15 cellular contexts compared by ENCODE assay signal in the genomic region with DNA sequence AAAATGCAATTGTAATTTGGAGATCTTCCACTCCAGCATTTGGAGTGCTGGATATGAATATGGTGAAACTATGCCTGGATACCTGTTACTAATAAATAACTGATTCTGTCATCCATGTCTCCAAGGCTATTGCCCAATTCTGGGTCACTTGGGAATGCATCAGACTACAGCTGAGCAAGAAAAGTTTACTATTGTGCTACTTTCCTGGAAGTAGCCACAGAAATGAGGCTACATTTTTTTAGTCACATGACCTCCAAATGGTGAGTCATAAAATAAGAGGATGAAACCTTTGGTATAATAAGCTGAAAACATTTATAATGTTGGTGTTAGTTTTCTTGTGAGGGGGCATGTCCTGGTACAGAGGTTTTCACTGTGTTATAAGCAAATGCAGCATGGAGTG. TPM values are rescaled to one million over a fixed set of nuclear protein-coding genes. Genes with fewer than 3 reads are reported as not detected.
A peak's percentile ranks its signal among the peaks of the same experiment; 100 is the strongest.
DNase-seq lines count a peak whose midpoint lies in the region; ATAC-seq and TF ChIP-seq lines count a peak whose summit lies in the region.
"Had no signal": no experiment of that assay in that cellular context is flagged by ENCODE, and none has a peak within 500 bp of the region (broad histone marks: within the 10 kb centered on the region; RNA-seq: fewer than 3 reads in every experiment).

No MANE protein-coding gene starts in this region.

- H3K4me3 ChIP-seq in fibroblast of lung (replicated peaks in 1 of 4; ENCODE audit: control extremely low read depth in 1 of 4, insufficient read depth in 1 of 4, low read depth in 3 of 4, low read length in 4 of 4) (no peak overlapping the region), gastrocnemius medialis (no peak overlapping the region), esophagus muscularis mucosa (no peak overlapping the region)
- H3K4me3 ChIP-seq: Peyer's patch had no signal

- TF ChIP-seq CTCF in RWPE1 (conservative IDR thresholded peaks at IDR 0.05; ENCODE audit: low read depth): no peak
- no peak for TF ChIP-seq CTCF in fibroblast of lung (conservative IDR thresholded peaks at IDR 0.05 in 1 of 2, IDR thresholded peaks at IDR 0.05 in 1 of 2; ENCODE audit: low read depth in 1 of 2, low read length in 2 of 2)
- no peak for TF ChIP-seq CTCF in gastrocnemius medialis (IDR thresholded peaks at IDR 0.05 in 4 of 5, conservative IDR thresholded peaks at IDR 0.05 in 1 of 5)
- no peak for TF ChIP-seq CTCF in esophagus muscularis mucosa (IDR thresholded peaks at IDR 0.05)
- TF ChIP-seq CTCF in GM10248 (IDR thresholded peaks at IDR 0.05; ENCODE audit: control extremely low read depth, extremely low read depth, low read depth, missing control alignments): no peak

- intact Hi-C loops in gastrocnemius medialis (cut with DNase I; ENCODE audit: low total_unique reads) (no loop called here), esophagus muscularis mucosa (cut with DNase I) (no loop called here)

- no peak for TF ChIP-seq POLR2A in gastrocnemius medialis (IDR thresholded peaks at IDR 0.05)
- TF ChIP-seq POLR2A in esophagus muscularis mucosa (IDR thresholded peaks at IDR 0.05; ENCODE audit: low read depth): no peak

- no peaks in the 10 kb centered on the region for H3K27me3 Mint-ChIP-seq in activated T-cell treated with anti-CD3 and anti-CD28 coated beads, Interleukin-2, amount 50 U/mL, for 72 hours (ENCODE audit: low read depth)
- H3K27me3 Mint-ChIP-seq in activated T-cell treated with anti-CD3 and anti-CD28 coated beads, Interleukin-2, amount 50 U/mL, for 4 hours (ENCODE audit: low read depth): no peaks in the 10 kb centered on the region
- H3K27me3 Mint-ChIP-seq: activated naive CD8-positive, alpha-beta T cell treated with anti-CD3 and anti-CD28 coated beads, Interleukin-2, amount 10 ng/mL, durations not matched to agents 7 days and 5 days had no signal

- H3K4me3 Mint-ChIP-seq in activated T-cell treated with anti-CD3 and anti-CD28 coated beads, Interleukin-2, amount 50 U/mL, for 72 hours: peak overlapping the region in 1 of 2 donors; percentile 30
- H3K4me3 Mint-ChIP-seq in activated T-cell treated with anti-CD3 and anti-CD28 coated beads, Interleukin-2, amount 50 U/mL, for 4 hours: no peak overlapping the region
- H3K4me3 Mint-ChIP-seq: activated naive CD8-positive, alpha-beta T cell treated with anti-CD3 and anti-CD28 coated beads, Interleukin-2, amount 10 ng/mL, durations not matched to agents 7 days and 5 days had no signal

- no peaks in the 10 kb centered on the region for H3K36me3 ChIP-seq in fibroblast of lung (ENCODE audit: control insufficient read depth, insufficient read depth, low read length)
- no peaks in the 10 kb centered on the region for H3K36me3 ChIP-seq in gastrocnemius medialis
- no peaks in the 10 kb centered on the region for H3K36me3 ChIP-seq in esophagus muscularis mucosa
- H3K36me3 ChIP-seq: Peyer's patch had no signal

- H3K4me1 ChIP-seq in fibroblast of lung (ENCODE audit: control insufficient read depth, extremely low read depth, insufficient read depth, low read length) (no peaks in the 10 kb centered on the region), gastrocnemius medialis (no peaks in the 10 kb centered on the region), esophagus muscularis mucosa (no peaks in the 10 kb centered on the region)
- H3K4me1 ChIP-seq: Peyer's patch had no signal

- H3K9me3 Mint-ChIP-seq in activated T-cell treated with anti-CD3 and anti-CD28 coated beads, Interleukin-2, amount 50 U/mL, for 72 hours: peaks cover 0 to 2% of the 10 kb centered on the region in 2 donors
- H3K9me3 Mint-ChIP-seq in activated T-cell treated with anti-CD3 and anti-CD28 coated beads, Interleukin-2, amount 50 U/mL, for 4 hours: no peaks in the 10 kb centered on the region

- DNase-seq in activated T-cell treated with anti-CD3 and anti-CD28 coated beads, Interleukin-2, amount 50 U/mL, for 72 hours: no peak
- DNase-seq in activated T-cell treated with anti-CD3 and anti-CD28 coated beads, Interleukin-2, amount 50 U/mL, for 4 hours: no peak
- peak; percentile 30 for DNase-seq in RWPE1 (ENCODE audit: low spot score)
- peak; percentile 71 to 78 for DNase-seq in fibroblast of lung (ENCODE audit: low read depth in 2 of 2)
- DNase-seq in gastrocnemius medialis: peak; percentile 6 to 32
- DNase-seq in esophagus muscularis mucosa (ENCODE audit: extremely low spot score): no peak
- DNase-seq in RPMI8226: no peak
- no peak for DNase-seq in GM10248 (ENCODE audit: extremely low spot score)
- DNase-seq: 8988T; activated CD8-positive, alpha-beta memory T cell treated with anti-CD3 and anti-CD28 coated beads, Interleukin-2, amount 10 ng/mL, durations not matched to agents 7 days and 5 days; activated naive CD8-positive, alpha-beta T cell treated with anti-CD3 and anti-CD28 coated beads, Interleukin-2, amount 10 ng/mL, durations not matched to agents 7 days and 5 days; DND-41; effector CD8-positive, alpha-beta T cell; NCI-H2171; Peyer's patch had no signal

- ATAC-seq in activated T-cell treated with anti-CD3 and anti-CD28 coated beads, Interleukin-2, amount 50 U/mL, for 72 hours (replicated peaks in 1 of 2): no peak
- no peak for ATAC-seq in activated T-cell treated with anti-CD3 and anti-CD28 coated beads, Interleukin-2, amount 50 U/mL, for 4 hours
- peak; percentile 56 to 72 for ATAC-seq in gastrocnemius medialis
- ATAC-seq: activated CD8-positive, alpha-beta memory T cell treated with anti-CD3 and anti-CD28 coated beads, Interleukin-2, amount 10 ng/mL, durations not matched to agents 7 days and 5 days had no signal

- H3K27me3 ChIP-seq in fibroblast of lung (ENCODE audit: control insufficient read depth, insufficient read depth, low read length): no peaks in the 10 kb centered on the region
- H3K27me3 ChIP-seq in gastrocnemius medialis: no peaks in the 10 kb centered on the region
- no peaks in the 10 kb centered on the region for H3K27me3 ChIP-seq in esophagus muscularis mucosa
- H3K27me3 ChIP-seq: Peyer's patch had no signal

- H4K20me1 ChIP-seq in fibroblast of lung (ENCODE audit: control insufficient read depth, extremely low read depth, insufficient read depth, low read length): no peaks in the 10 kb centered on the region

- POLR2A ChIA-PET in RWPE1 (lab: Yijun Ruan, JAX; ENCODE audit: low non-redundant PET): no interaction called here
- POLR2A ChIA-PET in GM10248 (lab: Yijun Ruan, JAX): no interaction called here

- no peak overlapping the region for H2AFZ ChIP-seq in fibroblast of lung (ENCODE audit: low read length)

- no peak for TF ChIP-seq EP300 in esophagus muscularis mucosa (IDR thresholded peaks at IDR 0.05)

- H3K9me3 ChIP-seq in fibroblast of lung (ENCODE audit: control insufficient read depth, insufficient read depth, low read depth, low read length) (no peaks in the 10 kb centered on the region), gastrocnemius medialis (no peaks in the 10 kb centered on the region), esophagus muscularis mucosa (no peaks in the 10 kb centered on the region)
- H3K9me3 ChIP-seq: Peyer's patch had no signal

- CTCF ChIA-PET in RWPE1 (lab: Yijun Ruan, JAX): interaction anchor here (0.6 kb wide), 1 partner anchor 743 kb away, joined by 3 read pairs; no protein-coding TSS in a partner anchor
- CTCF ChIA-PET in GM10248 (lab: Yijun Ruan, JAX): no interaction called here

- no peaks in the 10 kb centered on the region for H3K79me2 ChIP-seq in fibroblast of lung (ENCODE audit: control insufficient read depth, insufficient read depth, low read length)

- peak overlapping the region; percentile 81 for H3K27ac Mint-ChIP-seq in activated T-cell treated with anti-CD3 and anti-CD28 coated beads, Interleukin-2, amount 50 U/mL, for 72 hours
- H3K27ac Mint-ChIP-seq: activated naive CD8-positive, alpha-beta T cell treated with anti-CD3 and anti-CD28 coated beads, Interleukin-2, amount 10 ng/mL, durations not matched to agents 7 days and 5 days had no signal

- H3K27ac ChIP-seq in RWPE1 (no peak overlapping the region), fibroblast of lung (ENCODE audit: insufficient read depth, low read length) (no peak overlapping the region), gastrocnemius medialis (no peak overlapping the region), esophagus muscularis mucosa (replicated peaks in 1 of 4) (no peak overlapping the region)
- H3K27ac ChIP-seq: Peyer's patch had no signal

- H3K36me3 Mint-ChIP-seq in activated T-cell treated with anti-CD3 and anti-CD28 coated beads, Interleukin-2, amount 50 U/mL, for 72 hours (ENCODE audit: insufficient read depth in 2 of 2): peaks cover 0 to 3% of the 10 kb centered on the region in 2 donors
- no peaks in the 10 kb centered on the region for H3K36me3 Mint-ChIP-seq in activated T-cell treated with anti-CD3 and anti-CD28 coated beads, Interleukin-2, amount 50 U/mL, for 4 hours (ENCODE audit: insufficient read depth)
- H3K36me3 Mint-ChIP-seq: activated CD8-positive, alpha-beta memory T cell treated with anti-CD3 and anti-CD28 coated beads, Interleukin-2, amount 10 ng/mL, durations not matched to agents 7 days and 5 days; activated naive CD8-positive, alpha-beta T cell treated with anti-CD3 and anti-CD28 coated beads, Interleukin-2, amount 10 ng/mL, durations not matched to agents 7 days and 5 days had no signal

- H3K9ac ChIP-seq in fibroblast of lung (ENCODE audit: insufficient read depth, low read length): no peak overlapping the region

- no peak overlapping the region for H3K4me2 ChIP-seq in fibroblast of lung (ENCODE audit: extremely low read depth, insufficient read depth, low read length)

- H3K4me1 Mint-ChIP-seq in activated T-cell treated with anti-CD3 and anti-CD28 coated beads, Interleukin-2, amount 50 U/mL, for 72 hours (ENCODE audit: low read depth): no peaks in the 10 kb centered on the region
- peaks cover 7% of the 10 kb centered on the region for H3K4me1 Mint-ChIP-seq in activated T-cell treated with anti-CD3 and anti-CD28 coated beads, Interleukin-2, amount 50 U/mL, for 4 hours (ENCODE audit: low read depth)

- in situ Hi-C loops in gastrocnemius medialis (cut with MboI; ENCODE audit: low sequenced_read_pairs in 4 of 4): no loop called here

RNA-seq across cellular contexts. Expression of a gene that starts 44.4 kb away (rescaled TPM):
- under 1 TPM in 1 of 2 donors, not detected in 1; 0.42 TPM for total RNA-seq in activated T-cell treated with anti-CD3 and anti-CD28 coated beads, Interleukin-2, amount 50 U/mL, for 72 hours
- under 1 TPM in 1 of 3 donors, not detected in 2; 0.19 TPM for total RNA-seq in activated T-cell treated with anti-CD3 and anti-CD28 coated beads, Interleukin-2, amount 50 U/mL, for 4 hours
- total RNA-seq in fibroblast of lung (under 0.01 and 0.17 TPM in 2 replicates), gastrocnemius medialis (not detected), esophagus muscularis mucosa (under 1 TPM in 1 of 4 donors, not detected in 3; 0.17 TPM)
- polyA plus RNA-seq in fibroblast of lung: 0.02 and 0.05 TPM in 2 replicates
- not detected in 2 replicates for polyA plus RNA-seq in fibroblast of lung (2012)
- polyA minus RNA-seq in fibroblast of lung (ENCODE audit: low replicate concordance): not detected in 2 replicates
- total RNA-seq: activated naive CD8-positive, alpha-beta T cell treated with anti-CD3 and anti-CD28 coated beads, Interleukin-2, amount 10 ng/mL, durations not matched to agents 7 days and 5 days had no signal

RNA-seq across cellular contexts. Expression of a gene that starts 44.5 kb away (rescaled TPM):
- 10 to 100 TPM; 16.8 to 20.1 TPM for total RNA-seq in activated T-cell treated with anti-CD3 and anti-CD28 coated beads, Interleukin-2, amount 50 U/mL, for 72 hours
- total RNA-seq in activated T-cell treated with anti-CD3 and anti-CD28 coated beads, Interleukin-2, amount 50 U/mL, for 4 hours: 10 to 100 TPM; 21.5 to 26.0 (median 24.6) TPM
- total RNA-seq in fibroblast of lung: 14.6 and 19.2 TPM in 2 replicates
- 11.2 and 13.3 TPM in 2 replicates for polyA plus RNA-seq in fibroblast of lung
- 8.6 and 9.7 TPM in 2 replicates for polyA plus RNA-seq in fibroblast of lung (2012)
- 2.6 and 3.1 TPM in 2 replicates for polyA minus RNA-seq in fibroblast of lung (ENCODE audit: low replicate concordance)
- total RNA-seq in gastrocnemius medialis: 10 to 100 TPM; 13.1 to 20.1 (median 16.6) TPM
- total RNA-seq in esophagus muscularis mucosa: 10 to 100 TPM; 13.9 to 27.0 (median 15.2) TPM

Comparison
In these comparisons a context has a peak if more than half of its experiments do, and no peak if none do; other contexts are left out.
1. ATAC-seq: peak in gastrocnemius medialis (2 of 2); none in activated T-cell treated with anti-CD3 and anti-CD28 coated beads, Interleukin-2, amount 50 U/mL, for 72 hours (0 of 2) and activated T-cell treated with anti-CD3 and anti-CD28 coated beads, Interleukin-2, amount 50 U/mL, for 4 hours (0 of 2).
2. DNase-seq: peak in RWPE1 (single experiment), fibroblast of lung (2 of 2) and gastrocnemius medialis (2 of 2); none in activated T-cell treated with anti-CD3 and anti-CD28 coated beads, Interleukin-2, amount 50 U/mL, for 72 hours (0 of 2), activated T-cell treated with anti-CD3 and anti-CD28 coated beads, Interleukin-2, amount 50 U/mL, for 4 hours (single experiment), esophagus muscularis mucosa (single experiment), RPMI8226 (single experiment) and GM10248 (single experiment).